In genomic region chr22:41946360-41947180, GRCh38 we compare ENCODE assay signal across 1 cellular context.
A peak's percentile ranks its signal among the peaks of the same experiment; 100 is the strongest.
TF ChIP-seq lines count a peak whose summit lies in the region.

Gene CENPM (minus strand): TSS chr22:41947152. CDS start chr22:41947076, 76 bp downstream.

TF ChIP-seq in HepG2, 621 proteins besides CTCF, POLR2A, EP300 and RAD21 (continued from another document and continues in another):
- TF ChIP-seq, protein P1, sequence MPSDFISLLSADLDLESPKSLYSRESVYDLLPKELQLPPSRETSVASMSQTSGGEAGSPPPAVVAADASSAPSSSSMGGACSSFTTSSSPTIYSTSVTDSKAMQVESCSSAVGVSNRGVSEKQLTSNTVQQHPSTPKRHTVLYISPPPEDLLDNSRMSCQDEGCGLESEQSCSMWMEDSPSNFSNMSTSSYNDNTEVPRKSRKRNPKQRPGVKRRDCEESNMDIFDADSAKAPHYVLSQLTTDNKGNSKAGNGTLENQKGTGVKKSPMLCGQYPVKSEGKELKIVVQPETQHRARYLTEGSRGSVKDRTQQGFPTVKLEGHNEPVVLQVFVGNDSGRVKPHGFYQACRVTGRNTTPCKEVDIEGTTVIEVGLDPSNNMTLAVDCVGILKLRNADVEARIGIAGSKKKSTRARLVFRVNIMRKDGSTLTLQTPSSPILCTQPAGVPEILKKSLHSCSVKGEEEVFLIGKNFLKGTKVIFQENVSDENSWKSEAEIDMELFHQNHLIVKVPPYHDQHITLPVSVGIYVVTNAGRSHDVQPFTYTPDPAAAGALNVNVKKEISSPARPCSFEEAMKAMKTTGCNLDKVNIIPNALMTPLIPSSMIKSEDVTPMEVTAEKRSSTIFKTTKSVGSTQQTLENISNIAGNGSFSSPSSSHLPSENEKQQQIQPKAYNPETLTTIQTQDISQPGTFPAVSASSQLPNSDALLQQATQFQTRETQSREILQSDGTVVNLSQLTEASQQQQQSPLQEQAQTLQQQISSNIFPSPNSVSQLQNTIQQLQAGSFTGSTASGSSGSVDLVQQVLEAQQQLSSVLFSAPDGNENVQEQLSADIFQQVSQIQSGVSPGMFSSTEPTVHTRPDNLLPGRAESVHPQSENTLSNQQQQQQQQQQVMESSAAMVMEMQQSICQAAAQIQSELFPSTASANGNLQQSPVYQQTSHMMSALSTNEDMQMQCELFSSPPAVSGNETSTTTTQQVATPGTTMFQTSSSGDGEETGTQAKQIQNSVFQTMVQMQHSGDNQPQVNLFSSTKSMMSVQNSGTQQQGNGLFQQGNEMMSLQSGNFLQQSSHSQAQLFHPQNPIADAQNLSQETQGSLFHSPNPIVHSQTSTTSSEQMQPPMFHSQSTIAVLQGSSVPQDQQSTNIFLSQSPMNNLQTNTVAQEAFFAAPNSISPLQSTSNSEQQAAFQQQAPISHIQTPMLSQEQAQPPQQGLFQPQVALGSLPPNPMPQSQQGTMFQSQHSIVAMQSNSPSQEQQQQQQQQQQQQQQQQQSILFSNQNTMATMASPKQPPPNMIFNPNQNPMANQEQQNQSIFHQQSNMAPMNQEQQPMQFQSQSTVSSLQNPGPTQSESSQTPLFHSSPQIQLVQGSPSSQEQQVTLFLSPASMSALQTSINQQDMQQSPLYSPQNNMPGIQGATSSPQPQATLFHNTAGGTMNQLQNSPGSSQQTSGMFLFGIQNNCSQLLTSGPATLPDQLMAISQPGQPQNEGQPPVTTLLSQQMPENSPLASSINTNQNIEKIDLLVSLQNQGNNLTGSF (CRISPR knock-in tag; IDR thresholded peaks at IDR 0.05): peak; percentile 73; the same call in 1 of the 2 replicates
- TF ChIP-seq BRD4 (CRISPR knock-in tag; IDR thresholded peaks at IDR 0.05): peak; percentile 34; the same call in 1 of the 2 replicates
- peak; percentile 95 for TF ChIP-seq HDAC1 (CRISPR knock-in tag; IDR thresholded peaks at IDR 0.05)
- TF ChIP-seq RBFOX2 (IDR thresholded peaks at IDR 0.05; ENCODE audit: low read depth, low read length): peak; percentile 54; the same call in 1 of the 2 replicates
- TF ChIP-seq NCOR1 (IDR thresholded peaks at IDR 0.05; ENCODE audit: borderline replicate concordance, low read length): no peak
- peak; percentile 78; the same call in 1 of the 2 replicates for TF ChIP-seq ZNF704 (CRISPR knock-in tag; IDR thresholded peaks at IDR 0.05; ENCODE audit: borderline replicate concordance)
- peak; percentile 73; the same call in 1 of the 2 replicates for TF ChIP-seq ARNTL (CRISPR knock-in tag; IDR thresholded peaks at IDR 0.05)
- peak; percentile 72; the same call in 1 of the 2 replicates for TF ChIP-seq REL (CRISPR knock-in tag; conservative IDR thresholded peaks at IDR 0.05)
- peak; percentile 94 for TF ChIP-seq BRF2 (CRISPR knock-in tag; IDR thresholded peaks at IDR 0.05)
- TF ChIP-seq MATR3 (CRISPR knock-in tag; IDR thresholded peaks at IDR 0.05): no peak
- no peak for TF ChIP-seq ZNF292 (CRISPR knock-in tag; IDR thresholded peaks at IDR 0.05; ENCODE audit: borderline replicate concordance, low read depth)
- TF ChIP-seq SP5 (CRISPR knock-in tag; IDR thresholded peaks at IDR 0.05; ENCODE audit: borderline replicate concordance, low read depth): peak; percentile 36; the same call in 1 of the 2 replicates
- TF ChIP-seq ZSCAN9 (CRISPR knock-in tag; IDR thresholded peaks at IDR 0.05; ENCODE audit: borderline replicate concordance): no peak
- no peak for TF ChIP-seq MAFF (IDR thresholded peaks at IDR 0.05; ENCODE audit: low read depth, low read length)
- no peak; the same call in 1 of the 2 replicates for TF ChIP-seq AHR (CRISPR knock-in tag; IDR thresholded peaks at IDR 0.05)
- peak; percentile 84 for TF ChIP-seq KLF12 (CRISPR knock-in tag; IDR thresholded peaks at IDR 0.05; ENCODE audit: borderline replicate concordance)
- no peak; the same call in 1 of the 2 replicates for TF ChIP-seq FOXA3 (CRISPR knock-in tag; IDR thresholded peaks at IDR 0.05)
- peak; percentile 84; the same call in 1 of the 2 replicates for TF ChIP-seq ZNF468 (CRISPR knock-in tag; IDR thresholded peaks at IDR 0.05)
- TF ChIP-seq ZNF619 (CRISPR knock-in tag; IDR thresholded peaks at IDR 0.05): no peak
- TF ChIP-seq CENPBD1 (CRISPR knock-in tag; IDR thresholded peaks at IDR 0.05; ENCODE audit: borderline replicate concordance, low read depth): peak; percentile 41; the same call in 1 of the 2 replicates
- peak; percentile 25; the same call in 1 of the 2 replicates for TF ChIP-seq ERF (CRISPR knock-in tag; IDR thresholded peaks at IDR 0.05)
- no peak for TF ChIP-seq NR2F2 (IDR thresholded peaks at IDR 0.05; ENCODE audit: borderline replicate concordance, low read depth)
- TF ChIP-seq ZZZ3 (CRISPR knock-in tag; IDR thresholded peaks at IDR 0.05; ENCODE audit: borderline replicate concordance): peak; percentile 76; the same call in 1 of the 2 replicates
- no peak; the same call in 1 of the 2 replicates for TF ChIP-seq ZNF616 (CRISPR knock-in tag; IDR thresholded peaks at IDR 0.05; ENCODE audit: low read depth)
- peak; percentile 83 for TF ChIP-seq TIGD3 (CRISPR knock-in tag; IDR thresholded peaks at IDR 0.05; ENCODE audit: borderline replicate concordance)
- peak; percentile 87; the same call in 1 of the 2 replicates for TF ChIP-seq HINFP (CRISPR knock-in tag; IDR thresholded peaks at IDR 0.05; ENCODE audit: low read depth)
- TF ChIP-seq GATAD1 (CRISPR knock-in tag; IDR thresholded peaks at IDR 0.05): peak; percentile 79
- TF ChIP-seq, protein P2, sequence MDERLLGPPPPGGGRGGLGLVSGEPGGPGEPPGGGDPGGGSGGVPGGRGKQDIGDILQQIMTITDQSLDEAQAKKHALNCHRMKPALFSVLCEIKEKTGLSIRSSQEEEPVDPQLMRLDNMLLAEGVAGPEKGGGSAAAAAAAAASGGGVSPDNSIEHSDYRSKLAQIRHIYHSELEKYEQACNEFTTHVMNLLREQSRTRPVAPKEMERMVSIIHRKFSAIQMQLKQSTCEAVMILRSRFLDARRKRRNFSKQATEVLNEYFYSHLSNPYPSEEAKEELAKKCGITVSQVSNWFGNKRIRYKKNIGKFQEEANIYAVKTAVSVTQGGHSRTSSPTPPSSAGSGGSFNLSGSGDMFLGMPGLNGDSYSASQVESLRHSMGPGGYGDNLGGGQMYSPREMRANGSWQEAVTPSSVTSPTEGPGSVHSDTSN (CRISPR knock-in tag; IDR thresholded peaks at IDR 0.05): peak; percentile 23; the same call in 1 of the 2 replicates
- TF ChIP-seq ARNT2 (CRISPR knock-in tag; IDR thresholded peaks at IDR 0.05; ENCODE audit: low read depth): peak; percentile 87
- no peak for TF ChIP-seq KAT7 (CRISPR knock-in tag; IDR thresholded peaks at IDR 0.05; ENCODE audit: borderline replicate concordance)
- no peak for TF ChIP-seq ZNF703 (CRISPR knock-in tag; IDR thresholded peaks at IDR 0.05; ENCODE audit: borderline replicate concordance)
- peak; percentile 11; the same call in 1 of the 2 replicates for TF ChIP-seq HDAC2 (CRISPR knock-in tag; IDR thresholded peaks at IDR 0.05)
- peak; percentile 82 for TF ChIP-seq ZFY (CRISPR knock-in tag; IDR thresholded peaks at IDR 0.05)
- 0 out of 2 replicates have a peak, but pooled peaks have one; percentile 89 for TF ChIP-seq ZNF775 (CRISPR knock-in tag; IDR thresholded peaks at IDR 0.05; ENCODE audit: borderline replicate concordance)
- peak; percentile 92 for TF ChIP-seq THAP8 (CRISPR knock-in tag; IDR thresholded peaks at IDR 0.05; ENCODE audit: borderline replicate concordance)
- no peak for TF ChIP-seq SIX1 (CRISPR knock-in tag; IDR thresholded peaks at IDR 0.05; ENCODE audit: borderline replicate concordance)
- no peak; the same call in 1 of the 2 replicates for TF ChIP-seq FOXK1 (CRISPR knock-in tag; IDR thresholded peaks at IDR 0.05; ENCODE audit: borderline replicate concordance, low read depth)
- peak; percentile 76 for TF ChIP-seq ZNF407 (CRISPR knock-in tag; IDR thresholded peaks at IDR 0.05; ENCODE audit: not compliant biosample characterization)
- no peak for TF ChIP-seq AGO1 (IDR thresholded peaks at IDR 0.05; ENCODE audit: low read depth, low read length, poor library complexity, severe bottlenecking)
